ENCODE assay signal across 8 cellular contexts in the genomic region with DNA sequence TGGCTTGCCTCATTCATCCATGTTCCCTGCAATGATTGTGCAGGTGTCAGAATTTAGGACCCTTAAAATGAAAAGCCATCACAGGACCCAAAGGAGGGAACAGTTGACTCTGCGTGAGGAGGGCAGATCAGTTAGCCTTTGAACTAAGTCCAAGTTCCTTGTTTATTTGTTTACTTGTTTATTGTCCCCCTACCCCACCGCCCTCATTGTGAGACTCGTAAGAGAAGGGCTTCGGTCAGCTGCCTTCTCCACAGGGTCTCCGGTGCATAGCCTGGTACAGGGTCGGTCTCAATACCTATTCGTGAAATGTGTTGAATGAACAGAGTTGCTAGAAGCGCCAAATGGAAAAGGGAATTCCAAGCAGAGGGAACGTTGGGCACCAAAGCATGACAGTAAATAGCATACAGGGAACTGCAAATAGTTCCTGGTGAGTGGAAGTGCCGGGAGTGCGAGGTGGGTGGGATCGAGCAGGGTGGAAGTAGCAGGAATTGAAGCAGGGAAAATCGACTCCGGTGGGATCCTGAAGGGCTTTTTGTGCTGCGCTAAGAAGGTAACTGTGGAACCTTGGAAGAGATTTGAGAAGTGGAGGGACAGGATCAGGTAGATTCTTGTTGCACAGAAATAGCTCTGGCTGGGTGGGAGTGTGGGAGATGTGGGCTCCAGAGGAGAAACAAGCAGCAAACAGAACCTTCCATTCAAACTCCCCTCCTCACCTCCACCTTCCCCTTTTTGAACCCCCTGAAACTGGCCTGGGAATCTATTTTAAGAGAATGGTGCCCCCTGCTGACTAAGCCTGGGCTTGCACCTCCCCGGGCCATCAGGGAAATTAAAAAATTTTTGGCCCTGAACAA. TPM values are rescaled to one million over a fixed set of nuclear protein-coding genes. Genes with fewer than 3 reads are reported as not detected.
DNase-seq lines count a peak whose midpoint lies in the region; ATAC-seq and TF ChIP-seq lines count a peak whose summit lies in the region.

No MANE protein-coding gene starts in this region.

- no peak overlapping the region for H3K9ac ChIP-seq in iPS-20b (ENCODE audit: low read depth, low read length)

- H3K36me3 ChIP-seq in adrenal gland (replicated peaks in 1 of 2), result peaks cover 0 to 3% of the 10 kb centered on the region in 2 donors
- no peaks in the 10 kb centered on the region for H3K36me3 ChIP-seq in iPS-20b (ENCODE audit: insufficient read depth, low read depth, low read length)

- in situ Hi-C loops in KBM-7 (cut with MboI; ENCODE audit: low pct_unique_long_range_greater_than_20kb, low sequenced_read_pairs), result no loop called here

- WGBS in adrenal gland, 4 donors, result 20 to 26% (median 22%) methylated on average over 16 of the region's 16 CpGs

- peak overlapping the region; percentile 4 for H3K4me3 Mint-ChIP-seq in T-helper 1 cell treated with Interleukin-12 subunit alpha and Interleukin-12 subunit beta and Interleukin-4 antibody, amounts not matched to agents 30 μg/mL and 1 μg/mL, for 36 hours

- DNase-seq in D341Med (ENCODE audit: low spot score) (peak; percentile 81), KBM-7 (peak; percentile 89), adrenal gland (peak; percentile 37 to 81 (median 59))
- peak; percentile 57 to 86 (median 63) for DNase-seq in stimulated activated CD4-positive, alpha-beta T cell treated with anti-CD3 and anti-CD28 coated beads, Interleukin-12 subunit alpha, Interleukin-12 subunit beta, amount 100 ng/mL, for 48 hours (ENCODE audit: low read depth in 2 of 3, low spot score in 1 of 3)

- H3K4me1 ChIP-seq in adrenal gland (replicated peaks in 1 of 2) (peaks cover 0 to 12% of the 10 kb centered on the region in 2 donors), iPS-20b (ENCODE audit: insufficient read depth, low read length) (no peaks in the 10 kb centered on the region)

- no peak for TF ChIP-seq POLR2A in adrenal gland (IDR thresholded peaks at IDR 0.05)

- no peaks in the 10 kb centered on the region for H3K9me3 Mint-ChIP-seq in T-helper 1 cell treated with Interleukin-12 subunit alpha and Interleukin-12 subunit beta and Interleukin-4 antibody, amounts not matched to agents 30 μg/mL and 1 μg/mL, for 36 hours

- H3K4me1 Mint-ChIP-seq in T-helper 1 cell treated with Interleukin-12 subunit alpha and Interleukin-12 subunit beta and Interleukin-4 antibody, amounts not matched to agents 30 μg/mL and 1 μg/mL, for 36 hours (ENCODE audit: low read depth), result peaks cover 30% of the 10 kb centered on the region

- H3K27ac Mint-ChIP-seq in T-helper 1 cell treated with Interleukin-12 subunit alpha and Interleukin-12 subunit beta and Interleukin-4 antibody, amounts not matched to agents 30 μg/mL and 1 μg/mL, for 36 hours, result peak overlapping the region; percentile 87

- peaks cover 8% of the 10 kb centered on the region for H3K36me3 Mint-ChIP-seq in T-helper 1 cell treated with Interleukin-12 subunit alpha and Interleukin-12 subunit beta and Interleukin-4 antibody, amounts not matched to agents 30 μg/mL and 1 μg/mL, for 36 hours (ENCODE audit: low read depth)

- H3K9me3 ChIP-seq in adrenal gland (replicated peaks in 1 of 3) (no peaks in the 10 kb centered on the region), iPS-20b (ENCODE audit: insufficient read depth, low read depth, low read length) (no peaks in the 10 kb centered on the region)

- TF ChIP-seq CTCF in adrenal gland (IDR thresholded peaks at IDR 0.05), result peak; percentile 86 to 98 (median 92)

- H3K4me3 ChIP-seq in adrenal gland, result no peak overlapping the region
- H3K4me3 ChIP-seq in iPS-20b (ENCODE audit: low read length), result peak overlapping the region; percentile 10; the same call in 1 of the 2 replicates

- H3K27ac ChIP-seq in adrenal gland (no peak overlapping the region), iPS-20b (ENCODE audit: low read length) (no peak overlapping the region)

- ATAC-seq in GM21825 (IDR thresholded peaks at IDR 0.05; ENCODE audit: unreplicated experiment) (no peak), GM18511 (IDR thresholded peaks at IDR 0.05; ENCODE audit: unreplicated experiment) (no peak)

- intact Hi-C loops in adrenal gland (cut with DNase I), result loop anchor here in 1 of 2 donors (2.0 kb wide), 1 partner anchor 124 kb away; no protein-coding TSS in a partner anchor

- H3K27me3 ChIP-seq in adrenal gland (no peaks in the 10 kb centered on the region), iPS-20b (ENCODE audit: insufficient read depth, low read length) (no peaks in the 10 kb centered on the region)

- H3K27me3 Mint-ChIP-seq in T-helper 1 cell treated with Interleukin-12 subunit alpha and Interleukin-12 subunit beta and Interleukin-4 antibody, amounts not matched to agents 30 μg/mL and 1 μg/mL, for 36 hours (ENCODE audit: low read depth), result no peaks in the 10 kb centered on the region

RNA-seq across cellular contexts. Expression of a gene that starts 12.7 kb away (rescaled TPM):
- total RNA-seq in adrenal gland, result 10 to 100 TPM; 20.9 to 87.9 (median 36.3) TPM
- 10 to 100 TPM; 41.6 to 87.2 (median 45.9) TPM for polyA plus RNA-seq in adrenal gland

RNA-seq across cellular contexts. Expression of a gene that starts 17.2 kb away (rescaled TPM):
- 10 to 100 TPM; 44.0 to 86.4 (median 58.6) TPM for total RNA-seq in adrenal gland
- polyA plus RNA-seq in adrenal gland, result 10 to 100 TPM; 22.4 to 47.8 (median 33.6) TPM
